Comparison of ENCODE assay signal across 30 cellular contexts in the genomic region with DNA sequence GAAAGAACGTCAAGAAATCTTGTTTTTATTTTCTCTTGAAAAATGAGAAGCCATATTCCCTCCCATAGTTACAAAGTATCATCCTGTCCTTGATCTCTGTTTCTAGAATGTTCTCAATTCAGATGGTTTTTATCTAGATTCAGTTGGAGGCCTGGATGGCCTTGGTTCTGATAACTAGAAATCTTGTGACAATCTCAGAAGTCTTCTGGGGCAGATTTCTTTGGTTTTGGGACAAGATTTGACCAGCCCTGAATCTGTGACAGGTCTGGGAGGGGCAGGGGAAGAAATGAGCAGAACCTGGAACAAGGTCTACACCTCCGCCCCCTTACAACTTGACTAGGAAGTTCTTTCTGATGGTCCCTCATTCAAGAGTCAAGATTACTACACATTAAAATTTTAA.
"Had no signal": no experiment of that assay in that cellular context is flagged by ENCODE, and none has a peak within 500 bp of the region (broad histone marks: within the 10 kb centered on the region; RNA-seq: fewer than 3 reads in every experiment).

No MANE protein-coding gene starts in this region.

- H3K4me1 Mint-ChIP-seq: brain, nephron progenitor cell had no signal

- DNase-seq: activated B cell treated with CpG ODN at 0.5 μM for 24 hours; activated CD4-positive, alpha-beta T cell treated with anti-CD3 and anti-CD28 coated beads, Interleukin-2, amount 50 U/mL, for 4 hours; activated effector memory CD4-positive, alpha-beta T cell treated with anti-CD3 and anti-CD28 coated beads, Interleukin-2, amount 50 U/mL, for 16 hours; activated naive CD4-positive, alpha-beta T cell treated with anti-CD3 and anti-CD28 coated beads for 36 hours; activated naive CD8-positive, alpha-beta T cell treated with anti-CD3 and anti-CD28 coated beads for 36 hours; activated T-cell treated with anti-CD3 and anti-CD28 coated beads, Interleukin-2, amount 50 U/mL, for 1 hour; adrenal gland; aorta; endodermal cell; foreskin fibroblast; heart left ventricle; hypothalamus; immature natural killer cell; kidney; left colon; mammary epithelial cell; nephron progenitor cell; nucleus accumbens; pancreas; psoas muscle; stimulated activated CD4-positive, alpha-beta T cell treated with anti-CD3 and anti-CD28 coated beads, Interleukin-1b, Interleukin-23, amount 100 ng/mL, for 48 hours; stimulated activated naive CD4-positive, alpha-beta T cell treated with Interleukin-2 at 50 U/mL for 16 hours; transverse colon had no signal

- H3K27ac Mint-ChIP-seq: activated naive CD4-positive, alpha-beta T cell treated with anti-CD3 and anti-CD28 coated beads for 36 hours; activated naive CD8-positive, alpha-beta T cell treated with anti-CD3 and anti-CD28 coated beads for 36 hours; brain; endodermal cell; nephron progenitor cell had no signal

- H3K27me3 Mint-ChIP-seq: activated B cell treated with CpG ODN at 0.5 μM for 24 hours; activated naive CD8-positive, alpha-beta T cell treated with anti-CD3 and anti-CD28 coated beads for 36 hours had no signal

- H3K36me3 ChIP-seq: adrenal gland, cardiac muscle cell, heart left ventricle, pancreas, transverse colon had no signal

- H3K9me3 Mint-ChIP-seq: activated B cell treated with CpG ODN at 0.5 μM for 24 hours; activated naive CD4-positive, alpha-beta T cell treated with anti-CD3 and anti-CD28 coated beads for 36 hours; brain; endodermal cell; nephron progenitor cell; T-helper 2 cell treated with Interferon-gamma antibody and Interleukin-4, amounts not matched to agents 5 μg/mL and 100 μg/mL, for 36 hours had no signal

- H3K4me3 ChIP-seq: adrenal gland, cardiac muscle cell, coronary artery, heart left ventricle, pancreas, psoas muscle, smooth muscle cell, transverse colon had no signal

- H3K27ac ChIP-seq: adrenal gland, cardiac muscle cell, coronary artery, heart left ventricle, pancreas, psoas muscle, transverse colon had no signal

- H3K4me3 Mint-ChIP-seq: activated B cell treated with CpG ODN at 0.5 μM for 24 hours; activated naive CD4-positive, alpha-beta T cell treated with anti-CD3 and anti-CD28 coated beads for 36 hours; activated naive CD8-positive, alpha-beta T cell treated with anti-CD3 and anti-CD28 coated beads for 36 hours; activated T-helper 1 cell treated with anti-CD3 and anti-CD28 coated beads, Interleukin-12 subunit alpha, Interleukin-12 subunit beta, Interleukin-2, Interleukin-4 antibody, amounts not matched to agents 30 ng/mL and 10 ng/mL and 1 ng/mL, durations not matched to agents 14 hours and 24 hours and 36 hours; brain; endodermal cell; immature natural killer cell; nephron progenitor cell; T-helper 2 cell treated with Interferon-gamma antibody and Interleukin-4, amounts not matched to agents 5 μg/mL and 100 μg/mL, for 36 hours had no signal

- H3K27me3 ChIP-seq: adrenal gland, cardiac muscle cell, heart left ventricle, pancreas, transverse colon had no signal

- H3K9me3 ChIP-seq: adrenal gland, heart left ventricle, pancreas, psoas muscle, transverse colon had no signal

- H3K36me3 Mint-ChIP-seq: activated naive CD8-positive, alpha-beta T cell treated with anti-CD3 and anti-CD28 coated beads for 36 hours; brain; immature natural killer cell had no signal

- ATAC-seq: esophagus mucosa, heart left ventricle, left colon, pancreas, psoas muscle had no signal

- H3K4me2 ChIP-seq: smooth muscle cell had no signal

- H3K4me1 ChIP-seq: adrenal gland, pancreas, psoas muscle, transverse colon had no signal
